In genomic region chr1:188140958-188141357, GRCh38 we compare ENCODE assay signal across 17 cellular contexts.
A peak's percentile ranks its signal among the peaks of the same experiment; 100 is the strongest.
DNase-seq lines count a peak whose midpoint lies in the region; TF ChIP-seq lines count a peak whose summit lies in the region.
"Had no signal": no experiment of that assay in that cellular context is flagged by ENCODE, and none has a peak within 500 bp of the region (broad histone marks: within the 10 kb centered on the region; RNA-seq: fewer than 3 reads in every experiment).

No MANE protein-coding gene starts in this region.

- H3K4me1 ChIP-seq in OCI-LY3 (ENCODE audit: low read length) = no peaks in the 10 kb centered on the region

- no peak overlapping the region for H3K4me2 ChIP-seq in OCI-LY3 (ENCODE audit: low read length)

- H2AFZ ChIP-seq in OCI-LY3 (ENCODE audit: low read depth, low read length) = 0 out of 2 replicates have a peak overlapping the region, but pooled peaks have one; percentile 10

- no peaks in the 10 kb centered on the region for H4K20me1 ChIP-seq in OCI-LY3 (ENCODE audit: insufficient read depth, low read length)

- H3K4me3 ChIP-seq in OCI-LY3 (ENCODE audit: low read length) (no peak overlapping the region), dorsolateral prefrontal cortex (no peak overlapping the region)

- H3K27ac ChIP-seq in OCI-LY3 (ENCODE audit: low read length) (no peak overlapping the region), dorsolateral prefrontal cortex (no peak overlapping the region)
- H3K27ac ChIP-seq: C4-2B had no signal

- H3K27me3 ChIP-seq in OCI-LY3 (ENCODE audit: low read depth, low read length) = no peaks in the 10 kb centered on the region
- H3K27me3 ChIP-seq in dorsolateral prefrontal cortex = no peaks in the 10 kb centered on the region

- no peak overlapping the region for H3K9ac ChIP-seq in OCI-LY3 (ENCODE audit: low read length)

- peak; percentile 75 for DNase-seq in DMS 273 treated with DMSO at 0.1 percent for 48 hours (lab: John Stamatoyannopoulos, UW)
- peak; percentile 19 for DNase-seq in NCI-H146 (lab: John Stamatoyannopoulos, UW)
- peak; percentile 85 to 94 for DNase-seq in NCI-H524 (lab: John Stamatoyannopoulos, UW)
- no peak for DNase-seq in CD1c-positive myeloid dendritic cell (ENCODE audit: extremely low spot score)
- no peak for DNase-seq in dorsolateral prefrontal cortex
- no peak for DNase-seq in stimulated activated CD4-positive, alpha-beta T cell treated with anti-CD3 and anti-CD28 coated beads, Interleukin-12 subunit alpha, Interleukin-12 subunit beta, amount 100 ng/mL, for 4 hours
- DNase-seq: COR-L47; H9; KBM-7; NCI-H2029; NCI-H226; NK-92 treated with Interleukin-12 subunit alpha and Interleukin-12 subunit beta, amount 100 ng/mL, for 24 hours; OCI-M1; SIG-M5; SW 1271 had no signal

- H3K36me3 ChIP-seq in OCI-LY3 (replicated peaks; ENCODE audit: low read depth, low read length) = no peaks in the 10 kb centered on the region

- no peaks in the 10 kb centered on the region for H3K9me3 ChIP-seq in OCI-LY3 (ENCODE audit: insufficient read depth, low read length)

- TF ChIP-seq CTCF in OCI-LY3 (IDR thresholded peaks at IDR 0.05; ENCODE audit: low read depth, low read length) = no peak
- TF ChIP-seq CTCF in dorsolateral prefrontal cortex (IDR thresholded peaks at IDR 0.05 in 54 of 56, conservative IDR thresholded peaks at IDR 0.05 in 2 of 56; ENCODE audit: low read depth in 1 of 56, partially characterized antibody in 56 of 56) = no peak

- intact Hi-C loops in dorsolateral prefrontal cortex (cut with DNase I) = no loop called here

- H3K79me2 ChIP-seq in OCI-LY3 (ENCODE audit: low read length) = no peaks in the 10 kb centered on the region

Comparison
In these comparisons a context has a peak if more than half of its experiments do, and no peak if none do; other contexts are left out.
1. DNase-seq: peak in DMS 273 treated with DMSO at 0.1 percent for 48 hours (single experiment), NCI-H146 (single experiment) and NCI-H524 (2 of 2); none in CD1c-positive myeloid dendritic cell (single experiment), dorsolateral prefrontal cortex (0 of 10) and stimulated activated CD4-positive, alpha-beta T cell treated with anti-CD3 and anti-CD28 coated beads, Interleukin-12 subunit alpha, Interleukin-12 subunit beta, amount 100 ng/mL, for 4 hours (single experiment).